ENCODE assay signal across 8 cellular contexts in the genomic region with DNA sequence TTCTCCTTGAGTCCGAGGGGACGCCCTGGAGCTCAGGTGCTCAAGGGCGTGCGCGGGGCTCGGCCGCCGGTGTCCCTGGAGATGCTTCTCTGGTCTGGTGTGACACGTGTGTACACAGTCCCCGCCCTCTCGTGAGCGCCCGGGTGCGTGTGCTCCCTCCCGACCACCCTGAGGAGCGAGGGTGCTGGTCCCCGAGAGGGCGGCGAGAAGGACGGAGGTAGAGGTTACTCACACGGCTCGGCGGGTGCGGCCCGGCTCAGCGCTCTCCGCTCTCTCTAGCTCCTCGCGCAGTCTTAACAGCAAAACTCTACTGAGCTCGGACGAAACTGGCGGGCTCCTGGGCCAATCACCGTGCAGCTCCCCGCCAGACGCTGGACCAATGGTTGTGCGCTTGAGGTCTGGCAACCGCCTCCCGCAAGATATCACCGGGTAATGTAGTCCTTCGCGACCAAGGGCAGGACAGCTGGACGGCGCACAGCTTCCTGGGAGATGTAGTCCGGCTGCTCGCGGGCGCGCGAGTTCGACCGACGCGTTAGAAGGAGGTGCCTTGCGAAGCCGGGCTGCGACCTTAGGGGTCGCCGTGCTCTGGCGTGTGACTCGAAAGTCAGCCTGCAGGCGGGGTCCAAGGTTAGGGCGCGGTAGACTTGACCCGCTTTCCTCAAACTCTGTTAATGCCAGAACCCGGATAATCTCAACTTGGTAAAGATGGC. TPM values are rescaled to one million over a fixed set of nuclear protein-coding genes. Genes with fewer than 3 reads are reported as not detected.
DNase-seq lines count a peak whose midpoint lies in the region; ATAC-seq and TF ChIP-seq lines count a peak whose summit lies in the region.

A gene (minus strand): TSS at position 312 of the 710 bp plus-strand sequence. CDS start 2,669 bp downstream, outside the sequence.

- H2AFZ ChIP-seq in SK-N-SH (ENCODE audit: low read depth) = peak within 1 kb of the TSS; percentile 96

- DNase-seq in GM10248 (ENCODE audit: extremely low spot score) (peak; percentile 97), NCI-H1048 (lab: John Stamatoyannopoulos, UW) (peak; percentile 94), SK-N-SH (peak; percentile 99), germinal center (ENCODE audit: low spot score) (peak; percentile 99), nucleus accumbens (lab: John Stamatoyannopoulos, UW) (peak; percentile 54 to 99 (median 98)), suprapubic skin (ENCODE audit: low spot score in 2 of 2) (peak; percentile 99)
- DNase-seq in activated naive CD4-positive, alpha-beta T cell treated with anti-CD3 and anti-CD28 coated beads, Interleukin-2, amount 50 U/mL, for 16 hours = peak; percentile 96

- TF ChIP-seq EP300 in SK-N-SH (IDR thresholded peaks at IDR 0.05; ENCODE audit: borderline replicate concordance in 1 of 2, low read depth in 1 of 2, low read length in 1 of 2) (no peak), suprapubic skin (IDR thresholded peaks at IDR 0.05) (no peak)

- H3F3A ChIP-seq in SK-N-SH (replicated peaks; ENCODE audit: insufficient read depth) = peaks cover 4% of the 10 kb centered on the region

- H3K36me3 ChIP-seq in SK-N-SH (replicated peaks in 1 of 2; ENCODE audit: control insufficient read depth in 1 of 2, insufficient read depth in 2 of 2, low read length in 1 of 2) (peaks cover 0 to 4% of the 10 kb centered on the region in 2 experiments), suprapubic skin (peaks cover 11% of the 10 kb centered on the region)

- H3K4me3 ChIP-seq in SK-N-SH (ENCODE audit: low read depth in 2 of 2, low read length in 1 of 2) = peak within 1 kb of the TSS; percentile 68 to 80
- peak within 1 kb of the TSS; percentile 85 for H3K4me3 ChIP-seq in suprapubic skin

- H3K4me1 ChIP-seq in SK-N-SH (ENCODE audit: control insufficient read depth in 1 of 2, insufficient read depth in 2 of 2, low read depth in 1 of 2, low read length in 1 of 2) (peaks cover 4 to 5% of the 10 kb centered on the region in 2 experiments; a peak in 2 of 4 replicates), suprapubic skin (peaks cover 10% of the 10 kb centered on the region)

- H3K9me3 ChIP-seq in SK-N-SH (no peaks in the 10 kb centered on the region), suprapubic skin (no peaks in the 10 kb centered on the region)

- peak within 1 kb of the TSS; percentile 73 to 80 for H3K27ac ChIP-seq in SK-N-SH (ENCODE audit: low read depth in 2 of 2, low read length in 1 of 2)
- peak within 1 kb of the TSS; percentile 95 for H3K27ac ChIP-seq in suprapubic skin

- TF ChIP-seq CTCF in GM10248 (IDR thresholded peaks at IDR 0.05; ENCODE audit: control extremely low read depth, extremely low read depth, low read depth, missing control alignments) = peak; percentile 49
- peak; percentile 26; the same call in 1 of the 2 replicates for TF ChIP-seq CTCF in SK-N-SH (IDR thresholded peaks at IDR 0.05)
- TF ChIP-seq CTCF in suprapubic skin (IDR thresholded peaks at IDR 0.05) = no peak

- H3K79me2 ChIP-seq in SK-N-SH (ENCODE audit: insufficient read depth) = no peaks in the 10 kb centered on the region

- H4K20me1 ChIP-seq in SK-N-SH (ENCODE audit: insufficient read depth) = no peaks in the 10 kb centered on the region

- ATAC-seq in HG02571 (IDR thresholded peaks at IDR 0.05; ENCODE audit: unreplicated experiment) = peak; percentile 89

- under 1% methylated on average over 32 of the region's 65 CpGs for WGBS in SK-N-SH (ENCODE audit: low lambda C conversion rate)
- 0% methylated on average over 39 of the region's 65 CpGs for WGBS in suprapubic skin

- H3K9ac ChIP-seq in SK-N-SH = peak within 1 kb of the TSS; percentile 77

- CTCF ChIA-PET in GM10248 (lab: Yijun Ruan, JAX) (interaction anchor here (0.7 to 13.0 kb wide), 31 partner anchors 8 to 229 kb away, joined by 3 to 108 read pairs (median 5); a partner anchor contains a TSS), SK-N-SH (lab: Yijun Ruan, JAX) (interaction anchor here (0.6 to 7.3 kb wide), 26 partner anchors 9 to 461 kb away, joined by 3 to 83 read pairs (median 4); a partner anchor contains a TSS)

- peak within 1 kb of the TSS; percentile 87 for H3K4me2 ChIP-seq in SK-N-SH

- H3K9me2 ChIP-seq in SK-N-SH = no peaks in the 10 kb centered on the region

- TF ChIP-seq RAD21 in SK-N-SH (IDR thresholded peaks at IDR 0.05; ENCODE audit: low read length) = 0 out of 2 replicates have a peak, but pooled peaks have one; percentile 34

- peak in 1 of 2 donors; percentile 82 for TF ChIP-seq POLR2A in suprapubic skin (IDR thresholded peaks at IDR 0.05)

- H3K27me3 ChIP-seq in SK-N-SH (ENCODE audit: insufficient read depth) (no peaks in the 10 kb centered on the region), suprapubic skin (no peaks in the 10 kb centered on the region)

- POLR2A ChIA-PET in GM10248 (lab: Yijun Ruan, JAX) = interaction anchor here (0.5 to 1.8 kb wide), 21 partner anchors 9 to 500 kb away, joined by 3 to 27 read pairs (median 4); a partner anchor contains a TSS
- POLR2A ChIA-PET in SK-N-SH (lab: Yijun Ruan, JAX) = interaction anchor here (0.6 to 2.8 kb wide), 10 partner anchors 16 to 302 kb away, joined by 3 to 36 read pairs (median 4); a partner anchor contains a TSS

TF ChIP-seq in SK-N-SH, 30 proteins besides CTCF, POLR2A, EP300 and RAD21 (continues in another document):
- TF ChIP-seq MEF2A (IDR thresholded peaks at IDR 0.05; ENCODE audit: borderline replicate concordance, low read depth) (no peak), NRF1 (IDR thresholded peaks at IDR 0.05; ENCODE audit: low read depth, low read length) (peak; percentile 52; the same call in 1 of the 2 replicates), JUND (IDR thresholded peaks at IDR 0.05) (no peak), YY1 (IDR thresholded peaks at IDR 0.05; ENCODE audit: low read depth) (peak; percentile 85), SMC3 (IDR thresholded peaks at IDR 0.05; ENCODE audit: low read depth, low read length) (peak; percentile 25; the same call in 1 of the 2 replicates), MXI1 (IDR thresholded peaks at IDR 0.05; ENCODE audit: low read depth, low read length) (peak; percentile 98), TCF12 (IDR thresholded peaks at IDR 0.05) (peak; percentile 50; the same call in 1 of the 2 replicates), RXRA (IDR thresholded peaks at IDR 0.05; ENCODE audit: borderline replicate concordance, low read depth) (no peak), TEAD4 (IDR thresholded peaks at IDR 0.05; ENCODE audit: borderline replicate concordance, insufficient read depth) (no peak)
- TF ChIP-seq, protein P1, sequence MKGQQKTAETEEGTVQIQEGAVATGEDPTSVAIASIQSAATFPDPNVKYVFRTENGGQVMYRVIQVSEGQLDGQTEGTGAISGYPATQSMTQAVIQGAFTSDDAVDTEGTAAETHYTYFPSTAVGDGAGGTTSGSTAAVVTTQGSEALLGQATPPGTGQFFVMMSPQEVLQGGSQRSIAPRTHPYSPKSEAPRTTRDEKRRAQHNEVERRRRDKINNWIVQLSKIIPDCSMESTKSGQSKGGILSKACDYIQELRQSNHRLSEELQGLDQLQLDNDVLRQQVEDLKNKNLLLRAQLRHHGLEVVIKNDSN (IDR thresholded peaks at IDR 0.05; ENCODE audit: borderline replicate concordance, low read depth) = peak; percentile 46; the same call in 1 of the 2 replicates
- TF ChIP-seq, protein P2, sequence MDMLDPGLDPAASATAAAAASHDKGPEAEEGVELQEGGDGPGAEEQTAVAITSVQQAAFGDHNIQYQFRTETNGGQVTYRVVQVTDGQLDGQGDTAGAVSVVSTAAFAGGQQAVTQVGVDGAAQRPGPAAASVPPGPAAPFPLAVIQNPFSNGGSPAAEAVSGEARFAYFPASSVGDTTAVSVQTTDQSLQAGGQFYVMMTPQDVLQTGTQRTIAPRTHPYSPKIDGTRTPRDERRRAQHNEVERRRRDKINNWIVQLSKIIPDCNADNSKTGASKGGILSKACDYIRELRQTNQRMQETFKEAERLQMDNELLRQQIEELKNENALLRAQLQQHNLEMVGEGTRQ (IDR thresholded peaks at IDR 0.05; ENCODE audit: borderline replicate concordance, low read depth, low read length) = no peak
- TF ChIP-seq, protein P3, sequence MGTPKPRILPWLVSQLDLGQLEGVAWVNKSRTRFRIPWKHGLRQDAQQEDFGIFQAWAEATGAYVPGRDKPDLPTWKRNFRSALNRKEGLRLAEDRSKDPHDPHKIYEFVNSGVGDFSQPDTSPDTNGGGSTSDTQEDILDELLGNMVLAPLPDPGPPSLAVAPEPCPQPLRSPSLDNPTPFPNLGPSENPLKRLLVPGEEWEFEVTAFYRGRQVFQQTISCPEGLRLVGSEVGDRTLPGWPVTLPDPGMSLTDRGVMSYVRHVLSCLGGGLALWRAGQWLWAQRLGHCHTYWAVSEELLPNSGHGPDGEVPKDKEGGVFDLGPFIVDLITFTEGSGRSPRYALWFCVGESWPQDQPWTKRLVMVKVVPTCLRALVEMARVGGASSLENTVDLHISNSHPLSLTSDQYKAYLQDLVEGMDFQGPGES (IDR thresholded peaks at IDR 0.05; ENCODE audit: low read depth, low read length) = no peak
- TF ChIP-seq, protein P4, sequence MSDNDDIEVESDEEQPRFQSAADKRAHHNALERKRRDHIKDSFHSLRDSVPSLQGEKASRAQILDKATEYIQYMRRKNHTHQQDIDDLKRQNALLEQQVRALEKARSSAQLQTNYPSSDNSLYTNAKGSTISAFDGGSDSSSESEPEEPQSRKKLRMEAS (IDR thresholded peaks at IDR 0.05; ENCODE audit: low read depth) = peak; percentile 62

RNA-seq across cellular contexts. Expression of the gene that starts here (rescaled TPM):
- polyA plus RNA-seq in SK-N-SH (2012; rRNA removed) = 11.7 and 13.2 TPM in 2 replicates
- polyA plus RNA-seq in SK-N-SH (2012; cell fraction: cytosol; rRNA removed) = 7.0 and 10.2 TPM in 2 replicates
- polyA plus RNA-seq in SK-N-SH (2012; cell fraction: nucleus; rRNA removed) = 14.6 and 19.1 TPM in 2 replicates
- total RNA-seq in suprapubic skin = 10 to 100 TPM in 2 of 4 donors, 1 to 10 TPM in 2; 6.1 to 14.4 (median 10.1) TPM

Comparison
In these comparisons a context has a peak if more than half of its experiments do, and no peak if none do; other contexts are left out.
1. Peak in every context shown above with its lines: DNase-seq, ATAC-seq, H3K4me3 ChIP-seq and H3K27ac ChIP-seq.
2. CTCF ChIP-seq: peak in GM10248 (single experiment) and SK-N-SH (single experiment); none in suprapubic skin (0 of 2).